In genomic region chr16:50706250-50706649, GRCh38 we compare ENCODE assay signal across 21 cellular contexts. TPM values are rescaled to one million over a fixed set of nuclear protein-coding genes. Genes with fewer than 3 reads are reported as not detected.
DNase-seq lines count a peak whose midpoint lies in the region; ATAC-seq, FAIRE-seq and TF ChIP-seq lines count a peak whose summit lies in the region.
"Had no signal": no experiment of that assay in that cellular context is flagged by ENCODE, and none has a peak within 500 bp of the region (broad histone marks: within the 10 kb centered on the region; RNA-seq: fewer than 3 reads in every experiment).

No MANE protein-coding gene starts in this region.

- no peak for FAIRE-seq in urothelium cell line (lab: Jason Lieb, UNC)
- FAIRE-seq: G401.6, GM12878, GM18507 had no signal

- H3K4me1 ChIP-seq in BLaER1 treated with 17β-estradiol and CSF1 and Interleukin-3, amounts not matched to agents 10 nM and 100 nM, result peaks cover 25 to 73% (median 59%) of the 10 kb centered on the region in 10 experiments
- peaks cover 3 to 8% of the 10 kb centered on the region in 2 donors for H3K4me1 ChIP-seq in esophagus (ENCODE audit: control insufficient read depth in 2 of 2, insufficient read depth in 2 of 2, low read length in 1 of 2)
- H3K4me1 ChIP-seq: HAP-1 had no signal

- no peak overlapping the region for H3K4me2 ChIP-seq in BLaER1 treated with 17β-estradiol and CSF1 and Interleukin-3, amounts not matched to agents 10 nM and 100 nM

- H4K20me1 ChIP-seq in BLaER1 treated with 17β-estradiol and CSF1 and Interleukin-3, amounts not matched to agents 10 nM and 100 nM, result no peaks in the 10 kb centered on the region

- POLR2A ChIA-PET in CD4-positive, alpha-beta T cell (lab: Charles Lee), result no interaction called here

- no peak overlapping the region for H3K4me3 Mint-ChIP-seq in CD4-positive, alpha-beta T cell
- no peak overlapping the region for H3K4me3 Mint-ChIP-seq in activated T-helper 1 cell treated with anti-CD3 and anti-CD28 coated beads, Interleukin-12 subunit alpha, Interleukin-12 subunit beta, Interleukin-2, Interleukin-4 antibody, amounts not matched to agents 30 ng/mL and 10 ng/mL and 1 ng/mL, durations not matched to agents 14 hours and 24 hours and 36 hours
- no peak overlapping the region for H3K4me3 Mint-ChIP-seq in natural killer cell treated with Interleukin-12 subunit alpha and Interleukin-12 subunit beta and Interleukin-15 and Interleukin-18, amount 100 ng/mL, for 72 hours
- H3K4me3 Mint-ChIP-seq: CD4-positive, CD25-positive, alpha-beta regulatory T cell had no signal

- peaks cover 51% of the 10 kb centered on the region for H3K4me1 Mint-ChIP-seq in CD4-positive, alpha-beta T cell (ENCODE audit: low read depth)
- H3K4me1 Mint-ChIP-seq in activated T-helper 1 cell treated with anti-CD3 and anti-CD28 coated beads, Interleukin-12 subunit alpha, Interleukin-12 subunit beta, Interleukin-2, Interleukin-4 antibody, amounts not matched to agents 30 ng/mL and 10 ng/mL and 1 ng/mL, durations not matched to agents 14 hours and 24 hours and 36 hours (ENCODE audit: low read depth), result peaks cover 49% of the 10 kb centered on the region
- H3K4me1 Mint-ChIP-seq in natural killer cell treated with Interleukin-12 subunit alpha and Interleukin-12 subunit beta and Interleukin-15 and Interleukin-18, amount 100 ng/mL, for 72 hours (ENCODE audit: low read depth in 2 of 2), result peaks cover 25 to 47% of the 10 kb centered on the region in 2 donors

- peaks cover 24 to 34% (median 32%) of the 10 kb centered on the region in 11 experiments for H3K9me3 ChIP-seq in BLaER1 treated with 17β-estradiol and CSF1 and Interleukin-3, amounts not matched to agents 10 nM and 100 nM (replicated peaks in 1 of 11)
- H3K9me3 ChIP-seq in CD4-positive, alpha-beta T cell (ENCODE audit: control insufficient read depth, low read length), result peaks cover 16% of the 10 kb centered on the region
- H3K9me3 ChIP-seq in esophagus (ENCODE audit: control insufficient read depth in 2 of 2, insufficient read depth in 1 of 2, low read depth in 1 of 2, low read length in 1 of 2), result peaks cover 0 to 2% of the 10 kb centered on the region in 2 donors

- H3K9ac ChIP-seq in BLaER1 treated with 17β-estradiol and CSF1 and Interleukin-3, amounts not matched to agents 10 nM and 100 nM, result no peak overlapping the region

- no peak for TF ChIP-seq CTCF in CD4-positive, alpha-beta T cell (IDR thresholded peaks at IDR 0.05)

- no peaks in the 10 kb centered on the region for H3K27me3 Mint-ChIP-seq in CD4-positive, alpha-beta T cell
- H3K27me3 Mint-ChIP-seq in activated T-helper 1 cell treated with anti-CD3 and anti-CD28 coated beads, Interleukin-12 subunit alpha, Interleukin-12 subunit beta, Interleukin-2, Interleukin-4 antibody, amounts not matched to agents 30 ng/mL and 10 ng/mL and 1 ng/mL, durations not matched to agents 14 hours and 24 hours and 36 hours (ENCODE audit: insufficient read depth), result no peaks in the 10 kb centered on the region
- no peaks in the 10 kb centered on the region for H3K27me3 Mint-ChIP-seq in natural killer cell treated with Interleukin-12 subunit alpha and Interleukin-12 subunit beta and Interleukin-15 and Interleukin-18, amount 100 ng/mL, for 72 hours
- H3K27me3 Mint-ChIP-seq: CD4-positive, CD25-positive, alpha-beta regulatory T cell had no signal

- intact Hi-C loops in CD4-positive, alpha-beta T cell (cut with DNase I, micrococcal nuclease), result no loop called here
- intact Hi-C loops in activated T-helper 1 cell treated with anti-CD3 and anti-CD28 coated beads, Interleukin-12 subunit alpha, Interleukin-12 subunit beta, Interleukin-2, Interleukin-4 antibody, amounts not matched to agents 30 ng/mL and 10 ng/mL and 1 ng/mL, durations not matched to agents 14 hours and 24 hours and 36 hours (cut with micrococcal nuclease), result no loop called here

- H3K36me3 ChIP-seq in BLaER1 treated with 17β-estradiol and CSF1 and Interleukin-3, amounts not matched to agents 10 nM and 100 nM, result peaks cover 0 to 77% (median 11%) of the 10 kb centered on the region in 11 experiments; a peak in 11 of 22 replicates
- H3K36me3 ChIP-seq in esophagus (ENCODE audit: control insufficient read depth in 2 of 2, insufficient read depth in 2 of 2, low read length in 1 of 2), result peaks cover 0 to 8% of the 10 kb centered on the region in 2 donors
- H3K36me3 ChIP-seq: HAP-1 had no signal

- H3K9me3 Mint-ChIP-seq in CD4-positive, alpha-beta T cell, result peaks cover 7% of the 10 kb centered on the region
- peaks cover 37% of the 10 kb centered on the region for H3K9me3 Mint-ChIP-seq in activated T-helper 1 cell treated with anti-CD3 and anti-CD28 coated beads, Interleukin-12 subunit alpha, Interleukin-12 subunit beta, Interleukin-2, Interleukin-4 antibody, amounts not matched to agents 30 ng/mL and 10 ng/mL and 1 ng/mL, durations not matched to agents 14 hours and 24 hours and 36 hours
- H3K9me3 Mint-ChIP-seq in natural killer cell treated with Interleukin-12 subunit alpha and Interleukin-12 subunit beta and Interleukin-15 and Interleukin-18, amount 100 ng/mL, for 72 hours, result peaks cover 8% of the 10 kb centered on the region

- DNase-seq in CD4-positive, alpha-beta T cell, result no peak
- no peak for DNase-seq in activated T-helper 1 cell treated with anti-CD3 and anti-CD28 coated beads, Interleukin-12 subunit alpha, Interleukin-12 subunit beta, Interleukin-2, Interleukin-4 antibody, amounts not matched to agents 30 ng/mL and 10 ng/mL and 1 ng/mL, durations not matched to agents 14 hours and 24 hours and 36 hours (ENCODE audit: low spot score)
- DNase-seq in urothelium cell line (ENCODE audit: low spot score) (no peak), DMS79 (lab: John Stamatoyannopoulos, UW) (no peak)
- no peak for DNase-seq in natural killer cell treated with Interleukin-12 subunit alpha and Interleukin-12 subunit beta and Interleukin-15 and Interleukin-18, amount 100 ng/mL, for 72 hours (ENCODE audit: low spot score)
- DNase-seq: CD4-positive, CD25-positive, alpha-beta regulatory T cell; DND-41; NCI-H1417 treated with DMSO at 0.1 percent for 48 hours; NCI-H1930; NCI-H2171; NCI-H446 treated with DMSO at 0.1 percent for 48 hours; NCI-H748 treated with DMSO at 0.1 percent for 48 hours had no signal

- WGBS in esophagus, 2 donors, result 39 to 46% methylated on average over 3 of the region's 3 CpGs

- peak overlapping the region; percentile 22 for H3K27ac Mint-ChIP-seq in CD4-positive, alpha-beta T cell
- peak overlapping the region; percentile 8 for H3K27ac Mint-ChIP-seq in activated T-helper 1 cell treated with anti-CD3 and anti-CD28 coated beads, Interleukin-12 subunit alpha, Interleukin-12 subunit beta, Interleukin-2, Interleukin-4 antibody, amounts not matched to agents 30 ng/mL and 10 ng/mL and 1 ng/mL, durations not matched to agents 14 hours and 24 hours and 36 hours
- H3K27ac Mint-ChIP-seq in natural killer cell treated with Interleukin-12 subunit alpha and Interleukin-12 subunit beta and Interleukin-15 and Interleukin-18, amount 100 ng/mL, for 72 hours, result no peak overlapping the region

- H3K27ac ChIP-seq in BLaER1 treated with 17β-estradiol and CSF1 and Interleukin-3, amounts not matched to agents 10 nM and 100 nM, result peak overlapping the region in 6 of 11 experiments; percentile 9 to 57 (median 27); a peak in 7 of 22 replicates
- H3K27ac ChIP-seq in CD4-positive, alpha-beta T cell (ENCODE audit: low read depth, low read length), result no peak overlapping the region
- peak overlapping the region; percentile 76 to 91 for H3K27ac ChIP-seq in esophagus (ENCODE audit: low read depth in 2 of 2, low read length in 1 of 2)
- H3K27ac ChIP-seq: HL-60 had no signal

- H3K4me3 ChIP-seq in BLaER1 treated with 17β-estradiol and CSF1 and Interleukin-3, amounts not matched to agents 10 nM and 100 nM, result no peak overlapping the region
- H3K4me3 ChIP-seq in esophagus (ENCODE audit: low read depth in 1 of 2, low read length in 2 of 2), result no peak overlapping the region
- H3K4me3 ChIP-seq: GM12878, HAP-1 had no signal

- CTCF ChIA-PET in CD4-positive, alpha-beta T cell (lab: Charles Lee), result no interaction called here

- H3K36me3 Mint-ChIP-seq in CD4-positive, alpha-beta T cell (ENCODE audit: low read depth), result peaks cover 28% of the 10 kb centered on the region
- H3K36me3 Mint-ChIP-seq in activated T-helper 1 cell treated with anti-CD3 and anti-CD28 coated beads, Interleukin-12 subunit alpha, Interleukin-12 subunit beta, Interleukin-2, Interleukin-4 antibody, amounts not matched to agents 30 ng/mL and 10 ng/mL and 1 ng/mL, durations not matched to agents 14 hours and 24 hours and 36 hours (ENCODE audit: low read depth), result peaks cover 41% of the 10 kb centered on the region
- peaks cover 24% of the 10 kb centered on the region for H3K36me3 Mint-ChIP-seq in natural killer cell treated with Interleukin-12 subunit alpha and Interleukin-12 subunit beta and Interleukin-15 and Interleukin-18, amount 100 ng/mL, for 72 hours

- no peak for ATAC-seq in CD4-positive, alpha-beta T cell (ENCODE audit: poor library complexity)
- ATAC-seq in HG02885 (IDR thresholded peaks at IDR 0.05; ENCODE audit: poor library complexity, unreplicated experiment), result no peak
- no peak for ATAC-seq in natural killer cell treated with Interleukin-12 subunit alpha and Interleukin-12 subunit beta and Interleukin-15 and Interleukin-18, amount 100 ng/mL, for 72 hours
- ATAC-seq: GM12878 had no signal

- H3K27me3 ChIP-seq in BLaER1 treated with 17β-estradiol and CSF1 and Interleukin-3, amounts not matched to agents 10 nM and 100 nM, result no peaks in the 10 kb centered on the region
- no peaks in the 10 kb centered on the region for H3K27me3 ChIP-seq in CD4-positive, alpha-beta T cell (ENCODE audit: control insufficient read depth, insufficient read depth, low read length)
- no peaks in the 10 kb centered on the region for H3K27me3 ChIP-seq in esophagus (ENCODE audit: control insufficient read depth in 1 of 2, insufficient read depth in 2 of 2, low read length in 2 of 2)

RNA-seq across cellular contexts. Expression of gene NOD2, which starts 12.8 kb away (rescaled TPM):
- 1 to 10 TPM; 4.5 to 5.3 TPM for total RNA-seq in CD4-positive, alpha-beta T cell
- 6.7 and 7.3 TPM in 2 replicates for total RNA-seq in activated T-helper 1 cell treated with anti-CD3 and anti-CD28 coated beads, Interleukin-12 subunit alpha, Interleukin-12 subunit beta, Interleukin-2, Interleukin-4 antibody, amounts not matched to agents 30 ng/mL and 10 ng/mL and 1 ng/mL, durations not matched to agents 14 hours and 24 hours and 36 hours
- 10 to 100 TPM in 1 of 2 donors, 1 to 10 TPM in 1; 6.2 to 11.0 TPM for polyA plus RNA-seq in esophagus
- total RNA-seq in natural killer cell treated with Interleukin-12 subunit alpha and Interleukin-12 subunit beta and Interleukin-15 and Interleukin-18, amount 100 ng/mL, for 72 hours, result 10 to 100 TPM in 1 of 2 donors, 1 to 10 TPM in 1; 3.7 to 11.2 TPM

RNA-seq across cellular contexts. Expression of gene SNX20, which starts 25.1 kb away (rescaled TPM):
- total RNA-seq in CD4-positive, alpha-beta T cell, result 10 to 100 TPM; 26.6 TPM
- total RNA-seq in activated T-helper 1 cell treated with anti-CD3 and anti-CD28 coated beads, Interleukin-12 subunit alpha, Interleukin-12 subunit beta, Interleukin-2, Interleukin-4 antibody, amounts not matched to agents 30 ng/mL and 10 ng/mL and 1 ng/mL, durations not matched to agents 14 hours and 24 hours and 36 hours, result 34.3 TPM in 2 replicates
- polyA plus RNA-seq in esophagus, result under 1 TPM; 0.43 to 0.75 TPM
- 10 to 100 TPM; 26.2 to 38.4 TPM for total RNA-seq in natural killer cell treated with Interleukin-12 subunit alpha and Interleukin-12 subunit beta and Interleukin-15 and Interleukin-18, amount 100 ng/mL, for 72 hours
- total RNA-seq: LHCN-M2 had no signal

RNA-seq across cellular contexts. Expression of gene CYLD, which starts 35.6 kb away (rescaled TPM):
- 100 to 1,000 TPM; 360 to 373 TPM for total RNA-seq in CD4-positive, alpha-beta T cell
- 219 and 223 TPM in 2 replicates for total RNA-seq in activated T-helper 1 cell treated with anti-CD3 and anti-CD28 coated beads, Interleukin-12 subunit alpha, Interleukin-12 subunit beta, Interleukin-2, Interleukin-4 antibody, amounts not matched to agents 30 ng/mL and 10 ng/mL and 1 ng/mL, durations not matched to agents 14 hours and 24 hours and 36 hours
- 10 to 100 TPM; 11.6 to 12.1 TPM for polyA plus RNA-seq in esophagus
- total RNA-seq in natural killer cell treated with Interleukin-12 subunit alpha and Interleukin-12 subunit beta and Interleukin-15 and Interleukin-18, amount 100 ng/mL, for 72 hours, result 100 to 1,000 TPM in 1 of 2 donors, 10 to 100 TPM in 1; 95.4 to 126 TPM

Comparison
In these comparisons a context has a peak if more than half of its experiments do, and no peak if none do; other contexts are left out.
1. H3K27ac Mint-ChIP-seq: peak in CD4-positive, alpha-beta T cell (single experiment) and activated T-helper 1 cell treated with anti-CD3 and anti-CD28 coated beads, Interleukin-12 subunit alpha, Interleukin-12 subunit beta, Interleukin-2, Interleukin-4 antibody, amounts not matched to agents 30 ng/mL and 10 ng/mL and 1 ng/mL, durations not matched to agents 14 hours and 24 hours and 36 hours (single experiment); none in natural killer cell treated with Interleukin-12 subunit alpha and Interleukin-12 subunit beta and Interleukin-15 and Interleukin-18, amount 100 ng/mL, for 72 hours (0 of 2).